ENCODE assay signal across 1 cellular context in the genomic region with DNA sequence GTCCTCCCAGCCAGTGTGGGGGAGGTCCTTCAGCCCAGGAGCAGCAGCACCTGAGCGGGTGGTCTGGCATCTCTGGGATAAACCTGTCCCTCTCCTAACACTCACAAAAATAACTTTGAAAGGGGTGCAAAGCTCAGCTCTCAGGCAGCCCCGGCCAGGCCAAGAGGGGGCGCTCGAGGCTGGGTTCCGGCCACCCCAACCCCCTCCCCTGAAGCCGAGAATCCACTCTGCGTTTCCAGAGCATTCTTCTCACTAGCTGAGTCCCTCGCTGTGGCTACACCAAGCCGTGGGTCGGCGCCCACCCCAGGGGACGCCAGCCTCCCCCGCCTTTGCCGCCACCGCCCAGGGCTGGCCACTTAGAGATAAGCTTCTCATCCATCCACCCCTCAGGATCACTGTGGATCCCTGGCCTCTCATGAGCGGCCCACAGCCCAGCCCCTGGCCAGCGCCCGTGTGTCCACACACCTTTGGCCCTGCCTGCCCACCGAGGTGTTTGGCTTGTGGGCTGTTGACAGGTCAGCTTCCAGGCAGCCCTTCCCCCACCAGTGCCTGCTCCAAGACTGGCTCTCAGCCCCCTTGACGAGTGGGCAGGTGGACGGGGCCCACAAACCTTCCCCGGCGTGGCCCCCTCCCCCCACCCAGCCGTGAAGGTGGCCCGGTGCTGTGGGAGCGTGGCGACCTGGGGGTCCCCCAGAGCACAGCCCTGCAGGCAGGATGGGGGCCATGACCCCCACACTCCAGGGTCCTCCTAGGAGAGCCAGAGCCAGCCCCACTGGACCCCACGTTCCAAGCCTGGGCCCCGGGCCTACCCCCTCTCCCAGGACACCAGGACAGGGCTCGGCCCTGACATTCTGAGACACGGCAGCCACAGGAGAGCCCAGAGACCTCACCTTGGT.
TF ChIP-seq lines count a peak whose summit lies in the region.

No MANE protein-coding gene starts in this region.

TF ChIP-seq in endothelial cell of umbilical vein, 7 proteins besides CTCF, POLR2A, EP300 and RAD21:
- TF ChIP-seq MYC (IDR thresholded peaks at IDR 0.05; ENCODE audit: low read depth, low read length) (no peak), JUN (IDR thresholded peaks at IDR 0.05; ENCODE audit: borderline replicate concordance, insufficient read depth, insufficient read length, low read depth) (no peak), EZH2 (IDR thresholded peaks at IDR 0.05; ENCODE audit: borderline replicate concordance, low read depth, low read length, severe bottlenecking) (no peak), FOS (IDR thresholded peaks at IDR 0.05; ENCODE audit: borderline replicate concordance, insufficient read depth, low read length) (no peak), POLR2AphosphoS5 (IDR thresholded peaks at IDR 0.05; ENCODE audit: insufficient read depth, low read depth, low read length) (no peak), GATA2 (IDR thresholded peaks at IDR 0.05; ENCODE audit: insufficient read depth, insufficient read length, low read depth, low read length) (no peak)
- TF ChIP-seq, protein P1, sequence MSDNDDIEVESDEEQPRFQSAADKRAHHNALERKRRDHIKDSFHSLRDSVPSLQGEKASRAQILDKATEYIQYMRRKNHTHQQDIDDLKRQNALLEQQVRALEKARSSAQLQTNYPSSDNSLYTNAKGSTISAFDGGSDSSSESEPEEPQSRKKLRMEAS (IDR thresholded peaks at IDR 0.05; ENCODE audit: insufficient read depth, insufficient read length): no peak
